26 cellular contexts compared by ENCODE assay signal in the genomic region with DNA sequence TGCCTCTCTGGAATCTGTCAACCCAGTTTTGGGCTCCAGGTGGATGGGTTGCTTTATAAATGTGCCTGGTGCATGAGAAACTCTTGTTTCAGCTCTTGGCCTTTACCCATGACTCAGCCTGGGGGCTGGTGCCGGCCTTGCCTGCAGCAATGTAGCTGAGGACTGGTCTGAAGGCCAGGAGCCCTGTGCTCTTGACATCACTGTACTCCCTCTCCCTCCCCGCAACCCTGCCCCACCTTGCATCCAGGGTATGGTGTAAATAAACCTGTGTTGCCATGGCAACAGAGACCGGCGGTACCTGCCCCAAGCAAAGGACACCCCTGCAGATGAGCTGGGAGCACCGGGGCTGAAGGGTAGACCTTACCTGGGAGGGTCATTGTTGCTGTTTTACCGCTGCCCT. TPM values are rescaled to one million over a fixed set of nuclear protein-coding genes. Genes with fewer than 3 reads are reported as not detected.
A peak's percentile ranks its signal among the peaks of the same experiment; 100 is the strongest.
DNase-seq lines count a peak whose midpoint lies in the region; TF ChIP-seq lines count a peak whose summit lies in the region.
"Had no signal": no experiment of that assay in that cellular context is flagged by ENCODE, and none has a peak within 500 bp of the region (broad histone marks: within the 10 kb centered on the region; RNA-seq: fewer than 3 reads in every experiment).

No MANE protein-coding gene starts in this region.

- H4K8ac ChIP-seq in neuronal stem cell (ENCODE audit: low read depth, low read length): no peak overlapping the region

- no peak for TF ChIP-seq CTCF in glutamatergic neuron (IDR thresholded peaks at IDR 0.05; ENCODE audit: partially characterized antibody, unreplicated experiment)

- H2BK5ac ChIP-seq in neuronal stem cell (ENCODE audit: low read length): no peak overlapping the region

- peaks cover 13% of the 10 kb centered on the region for H3K27me3 Mint-ChIP-seq in glutamatergic neuron (ENCODE audit: unreplicated experiment)
- H3K27me3 Mint-ChIP-seq in activated naive CD4-positive, alpha-beta T cell treated with anti-CD3 and anti-CD28 coated beads for 36 hours (ENCODE audit: low read depth): no peaks in the 10 kb centered on the region
- H3K27me3 Mint-ChIP-seq: naive thymus-derived CD4-positive, alpha-beta T cell had no signal

- no peak overlapping the region for H3K27ac Mint-ChIP-seq in glutamatergic neuron (ENCODE audit: unreplicated experiment)
- no peak overlapping the region for H3K27ac Mint-ChIP-seq in activated naive CD4-positive, alpha-beta T cell treated with anti-CD3 and anti-CD28 coated beads for 36 hours
- H3K27ac Mint-ChIP-seq: effector memory CD8-positive, alpha-beta T cell; naive thymus-derived CD4-positive, alpha-beta T cell had no signal

- H3K4me3 Mint-ChIP-seq in glutamatergic neuron (ENCODE audit: unreplicated experiment): peak overlapping the region; percentile 34
- H3K4me3 Mint-ChIP-seq in activated naive CD4-positive, alpha-beta T cell treated with anti-CD3 and anti-CD28 coated beads for 36 hours: no peak overlapping the region
- H3K4me3 Mint-ChIP-seq: central memory CD8-positive, alpha-beta T cell; effector memory CD8-positive, alpha-beta T cell; naive thymus-derived CD4-positive, alpha-beta T cell had no signal

- no peak overlapping the region for H3K23ac ChIP-seq in neuronal stem cell (ENCODE audit: low read depth, low read length, poor library complexity)

- H3K4me3 ChIP-seq in H7 (ENCODE audit: insufficient read depth, low read depth, low read length) (no peak overlapping the region), NT2/D1 (ENCODE audit: insufficient read length, low read depth) (no peak overlapping the region), neuronal stem cell (ENCODE audit: low read length in 2 of 2) (no peak overlapping the region)
- H3K4me3 ChIP-seq: tibial artery had no signal

- no peaks in the 10 kb centered on the region for H3K9me3 ChIP-seq in NT2/D1 (ENCODE audit: insufficient read depth, low read length)
- H3K9me3 ChIP-seq in neuronal stem cell (replicated peaks in 1 of 2; ENCODE audit: control insufficient read depth in 2 of 2, insufficient read depth in 1 of 2, low read depth in 1 of 2, low read length in 2 of 2): no peaks in the 10 kb centered on the region
- H3K9me3 ChIP-seq: tibial artery had no signal

- H3K79me1 ChIP-seq in neuronal stem cell (ENCODE audit: low read depth, low read length): no peaks in the 10 kb centered on the region

- CTCF ChIA-PET in activated naive CD4-positive, alpha-beta T cell treated with anti-CD3 and anti-CD28 coated beads for 36 hours (lab: Charles Lee): no interaction called here

- H2BK120ac ChIP-seq in neuronal stem cell (ENCODE audit: low read depth, low read length): no peak overlapping the region

- H3K4me1 Mint-ChIP-seq in glutamatergic neuron (ENCODE audit: low read depth, unreplicated experiment): peaks cover 14% of the 10 kb centered on the region
- peaks cover 4% of the 10 kb centered on the region for H3K4me1 Mint-ChIP-seq in activated naive CD4-positive, alpha-beta T cell treated with anti-CD3 and anti-CD28 coated beads for 36 hours (ENCODE audit: low read depth)

- no peak overlapping the region for H3K18ac ChIP-seq in neuronal stem cell (ENCODE audit: low read length)

- no CpG with 5 or more reads among the region's 6 CpGs for WGBS in neuronal stem cell (ENCODE audit: extremely low coverage in 2 of 2, insufficient read length in 2 of 2, insufficient replicate concordance in 1 of 2), 2 donors

- H4K91ac ChIP-seq in neuronal stem cell (ENCODE audit: low read depth, low read length, poor library complexity): no peak overlapping the region

- H2AK5ac ChIP-seq in neuronal stem cell (ENCODE audit: low read depth, low read length): peak overlapping the region; percentile 32

- H3K27ac ChIP-seq in neuronal stem cell (replicated peaks; ENCODE audit: low read length): no peak overlapping the region
- H3K27ac ChIP-seq: tibial artery had no signal

- no peak overlapping the region for H3K4ac ChIP-seq in neuronal stem cell (ENCODE audit: low read length)

- H3K36me3 Mint-ChIP-seq in glutamatergic neuron (ENCODE audit: unreplicated experiment): no peaks in the 10 kb centered on the region
- no peaks in the 10 kb centered on the region for H3K36me3 Mint-ChIP-seq in activated naive CD4-positive, alpha-beta T cell treated with anti-CD3 and anti-CD28 coated beads for 36 hours (ENCODE audit: low read depth)
- H3K36me3 Mint-ChIP-seq: naive thymus-derived CD4-positive, alpha-beta T cell had no signal

- no peak overlapping the region for H3K9ac ChIP-seq in NT2/D1 (ENCODE audit: insufficient read length, low read depth)
- no peak overlapping the region for H3K9ac ChIP-seq in neuronal stem cell (ENCODE audit: low read depth, low read length, poor library complexity)

- H3K36me3 ChIP-seq in H7 (replicated peaks; ENCODE audit: control insufficient read depth, insufficient read depth, low read length) (no peaks in the 10 kb centered on the region), NT2/D1 (ENCODE audit: insufficient read depth, insufficient read length, low read length) (no peaks in the 10 kb centered on the region), neuronal stem cell (replicated peaks in 1 of 2; ENCODE audit: control insufficient read depth in 2 of 2, insufficient read depth in 2 of 2, low read length in 2 of 2) (no peaks in the 10 kb centered on the region)

- no peak overlapping the region for H3K4me2 ChIP-seq in neuronal stem cell (ENCODE audit: insufficient read depth, low read length, poor library complexity, severe bottlenecking)

- H2BK12ac ChIP-seq in neuronal stem cell (ENCODE audit: low read length): no peak overlapping the region

- peaks cover 12% of the 10 kb centered on the region for H3K9me3 Mint-ChIP-seq in glutamatergic neuron (ENCODE audit: unreplicated experiment)
- H3K9me3 Mint-ChIP-seq in activated naive CD4-positive, alpha-beta T cell treated with anti-CD3 and anti-CD28 coated beads for 36 hours: no peaks in the 10 kb centered on the region
- H3K9me3 Mint-ChIP-seq: central memory CD8-positive, alpha-beta T cell; effector memory CD8-positive, alpha-beta T cell; naive thymus-derived CD4-positive, alpha-beta T cell had no signal

- H3K14ac ChIP-seq in neuronal stem cell (ENCODE audit: low read length): no peak overlapping the region

- no peak overlapping the region for H2AFZ ChIP-seq in neuronal stem cell (ENCODE audit: low read length)

- H3K27me3 ChIP-seq in H7 (ENCODE audit: control insufficient read depth, insufficient read depth, low read length): no peaks in the 10 kb centered on the region
- no peaks in the 10 kb centered on the region for H3K27me3 ChIP-seq in NT2/D1 (ENCODE audit: insufficient read depth, insufficient read length)
- H3K27me3 ChIP-seq in neuronal stem cell (ENCODE audit: control insufficient read depth in 3 of 3, insufficient read depth in 3 of 3, low read depth in 1 of 3, low read length in 3 of 3): peaks cover 0 to 4% (median 0%) of the 10 kb centered on the region in 3 experiments
- H3K27me3 ChIP-seq: tibial artery had no signal

- intact Hi-C loops in activated naive CD4-positive, alpha-beta T cell treated with anti-CD3 and anti-CD28 coated beads for 36 hours (cut with micrococcal nuclease): no loop called here

- DNase-seq in H7 (peak; percentile 84), NT2/D1 (ENCODE audit: low read depth, low spot score) (peak; percentile 55), glutamatergic neuron (peak; percentile 38), neuronal stem cell (ENCODE audit: low spot score) (no peak), NCI-H2227 treated with DMSO at 0.1 percent for 48 hours (lab: John Stamatoyannopoulos, UW) (no peak), NCI-H2171 treated with DMSO at 0.1 percent for 48 hours (lab: John Stamatoyannopoulos, UW) (no peak)
- DNase-seq in activated naive CD4-positive, alpha-beta T cell treated with anti-CD3 and anti-CD28 coated beads for 36 hours: no peak
- DNase-seq: activated CD4-positive, alpha-beta T cell treated with anti-CD3 and anti-CD28 coated beads for 48 hours; activated CD8-positive, alpha-beta memory T cell treated with anti-CD3 and anti-CD28 coated beads, Interleukin-2, amount 50 U/mL, for 4 hours; activated effector memory CD4-positive, alpha-beta T cell treated with anti-CD3 and anti-CD28 coated beads, Interleukin-2, amount 50 U/mL, for 16 hours; AML-193; amniotic stem cell; COR-L47; effector memory CD8-positive, alpha-beta T cell; HCEC 1CT; mammary epithelial cell; MM.1S; naive thymus-derived CD4-positive, alpha-beta T cell; NCI-H187 treated with DMSO at 0.1 percent for 48 hours; NCI-H510A treated with DMSO at 0.1 percent for 48 hours; Right ventricle myocardium superior; stimulated activated CD4-positive, alpha-beta T cell treated with anti-CD3 and anti-CD28 coated beads, Interleukin-2, amount 100 ng/mL, for 24 hours; stimulated activated naive CD4-positive, alpha-beta T cell treated with Interleukin-2 at 50 U/mL for 16 hours; tibial artery had no signal

- H2BK15ac ChIP-seq in neuronal stem cell (ENCODE audit: low read length): peak overlapping the region; percentile 45

- peaks cover 29% of the 10 kb centered on the region for H3K4me1 ChIP-seq in NT2/D1 (ENCODE audit: insufficient read depth, insufficient read length)
- peaks cover 0 to 7% of the 10 kb centered on the region in 2 donors for H3K4me1 ChIP-seq in neuronal stem cell (ENCODE audit: control insufficient read depth in 2 of 2, insufficient read depth in 1 of 2, low read depth in 1 of 2, low read length in 2 of 2)

RNA-seq across cellular contexts. Expression of a gene that starts 13.3 kb away (rescaled TPM):
- not detected in 2 replicates for total RNA-seq in H7 (2014; rRNA removed; shearing (Covaris generic))
- total RNA-seq in glutamatergic neuron (ENCODE audit: unreplicated experiment): not detected
- not detected for polyA plus RNA-seq in neuronal stem cell (2013, experiment 1 of 2)
- polyA plus RNA-seq in neuronal stem cell (2013, experiment 2 of 2): not detected
- not detected for total RNA-seq in activated naive CD4-positive, alpha-beta T cell treated with anti-CD3 and anti-CD28 coated beads for 36 hours
- total RNA-seq: fibroblast of lung; naive thymus-derived CD4-positive, alpha-beta T cell had no signal
- polyA plus RNA-seq: fibroblast of lung; naive thymus-derived CD4-positive, alpha-beta T cell had no signal

RNA-seq across cellular contexts. Expression of a gene that starts 31.5 kb away (rescaled TPM):
- 0.03 and 0.18 TPM in 2 replicates for total RNA-seq in H7 (2014; rRNA removed; shearing (Covaris generic))
- not detected for total RNA-seq in glutamatergic neuron (ENCODE audit: unreplicated experiment)
- 0.32 TPM for polyA plus RNA-seq in neuronal stem cell (2013, experiment 1 of 2)
- polyA plus RNA-seq in neuronal stem cell (2013, experiment 2 of 2): 0.46 TPM
- total RNA-seq in activated naive CD4-positive, alpha-beta T cell treated with anti-CD3 and anti-CD28 coated beads for 36 hours: under 1 TPM; 0.07 to 0.10 TPM
- polyA plus RNA-seq: mammary epithelial cell; naive thymus-derived CD4-positive, alpha-beta T cell had no signal

Comparison
In these comparisons a context has a peak if more than half of its experiments do, and no peak if none do; other contexts are left out.
1. DNase-seq: peak in H7 (single experiment), NT2/D1 (single experiment) and glutamatergic neuron (single experiment); none in neuronal stem cell (single experiment), NCI-H2227 treated with DMSO at 0.1 percent for 48 hours (single experiment), NCI-H2171 treated with DMSO at 0.1 percent for 48 hours (single experiment) and activated naive CD4-positive, alpha-beta T cell treated with anti-CD3 and anti-CD28 coated beads for 36 hours (single experiment).